20 cellular contexts compared by ENCODE assay signal in genomic region chr18:63261029-63261428, GRCh38. TPM values are rescaled to one million over a fixed set of nuclear protein-coding genes. Genes with fewer than 3 reads are reported as not detected.
A peak's percentile ranks its signal among the peaks of the same experiment; 100 is the strongest.
DNase-seq lines count a peak whose midpoint lies in the region; ATAC-seq and TF ChIP-seq lines count a peak whose summit lies in the region.
"Had no signal": no experiment of that assay in that cellular context is flagged by ENCODE, and none has a peak within 500 bp of the region (broad histone marks: within the 10 kb centered on the region; RNA-seq: fewer than 3 reads in every experiment).

No MANE protein-coding gene starts in this region.

- ATAC-seq in left ventricle myocardium superior (no peak), GM21737 (IDR thresholded peaks at IDR 0.05; ENCODE audit: unreplicated experiment) (no peak), HG03442 (IDR thresholded peaks at IDR 0.05; ENCODE audit: unreplicated experiment) (no peak)
- ATAC-seq: activated CD8-positive, alpha-beta T cell treated with anti-CD3 and anti-CD28 coated beads, Interleukin-2, amount 10 ng/mL, durations not matched to agents 7 days and 5 days; esophagus mucosa; left lobe of liver; upper lobe of right lung had no signal

- H3K4me1 ChIP-seq in left ventricle myocardium inferior (peaks cover 17% of the 10 kb centered on the region), esophagus muscularis mucosa (peaks cover 21 to 85% (median 81%) of the 10 kb centered on the region in 4 donors), sigmoid colon (peaks cover 0 to 46% (median 28%) of the 10 kb centered on the region in 4 donors), uterus (no peaks in the 10 kb centered on the region)

- H3K27ac ChIP-seq in left ventricle myocardium inferior (replicated peaks): peak overlapping the region; percentile 64
- H3K27ac ChIP-seq in esophagus muscularis mucosa (replicated peaks in 1 of 4): peak overlapping the region; percentile 84 to 89 (median 87)
- H3K27ac ChIP-seq in sigmoid colon: peak overlapping the region; percentile 71 to 85 (median 77)
- peak overlapping the region; percentile 67 to 71 for H3K27ac ChIP-seq in uterus
- H3K27ac ChIP-seq: HL-60, upper lobe of right lung had no signal

- intact Hi-C loops in left ventricle myocardium inferior (cut with micrococcal nuclease): no loop called here
- intact Hi-C loops in left ventricle myocardium superior (cut with micrococcal nuclease): no loop called here
- intact Hi-C loops in esophagus muscularis mucosa (cut with DNase I): loop anchor here (5.0 kb wide), 1 partner anchor 129 kb away; no protein-coding TSS in a partner anchor
- intact Hi-C loops in sigmoid colon (cut with DNase I): no loop called here
- intact Hi-C loops in uterus (cut with DNase I; ENCODE audit: low total_unique reads): no loop called here

- H3K27me3 ChIP-seq in left ventricle myocardium inferior (ENCODE audit: low read depth) (no peaks in the 10 kb centered on the region), esophagus muscularis mucosa (no peaks in the 10 kb centered on the region), sigmoid colon (no peaks in the 10 kb centered on the region), uterus (no peaks in the 10 kb centered on the region)
- H3K27me3 ChIP-seq: upper lobe of right lung had no signal

- H3K36me3 ChIP-seq in left ventricle myocardium inferior (no peaks in the 10 kb centered on the region), esophagus muscularis mucosa (no peaks in the 10 kb centered on the region), sigmoid colon (no peaks in the 10 kb centered on the region), uterus (no peaks in the 10 kb centered on the region)
- H3K36me3 ChIP-seq: upper lobe of right lung had no signal

- 100% methylated on average over 3 of the region's 3 CpGs for WGBS in esophagus muscularis mucosa
- WGBS in sigmoid colon, 2 donors: 98% methylated on average over 3 of the region's 3 CpGs

- H3K9me3 ChIP-seq in left ventricle myocardium inferior (replicated peaks) (no peaks in the 10 kb centered on the region), esophagus muscularis mucosa (no peaks in the 10 kb centered on the region), sigmoid colon (no peaks in the 10 kb centered on the region), uterus (no peaks in the 10 kb centered on the region)
- H3K9me3 ChIP-seq: upper lobe of right lung had no signal

- DNase-seq in left ventricle myocardium inferior (no peak), left ventricle myocardium superior (no peak), esophagus muscularis mucosa (ENCODE audit: extremely low spot score) (no peak), sigmoid colon (no peak), uterus (no peak), NCI-H510A (lab: John Stamatoyannopoulos, UW) (no peak)
- DNase-seq: activated CD8-positive, alpha-beta T cell treated with anti-CD3 and anti-CD28 coated beads, Interleukin-2, amount 10 ng/mL, durations not matched to agents 7 days and 5 days; central memory CD4-positive, alpha-beta T cell; H9; NCI-H1930; NCI-H524; SHP77 treated with DMSO at 0.1 percent for 48 hours; stimulated activated CD4-positive, alpha-beta T cell treated with anti-CD3 and anti-CD28 coated beads, Interleukin-2, amount 100 ng/mL, for 48 hours; T-helper 2 cell; upper lobe of right lung had no signal

- TF ChIP-seq POLR2A in esophagus muscularis mucosa (IDR thresholded peaks at IDR 0.05; ENCODE audit: low read depth) (no peak), sigmoid colon (IDR thresholded peaks at IDR 0.05) (no peak), uterus (IDR thresholded peaks at IDR 0.05) (no peak)

- TF ChIP-seq CTCF in left ventricle myocardium inferior (IDR thresholded peaks at IDR 0.05; ENCODE audit: borderline replicate concordance) (no peak), esophagus muscularis mucosa (IDR thresholded peaks at IDR 0.05) (no peak), sigmoid colon (IDR thresholded peaks at IDR 0.05) (no peak), uterus (IDR thresholded peaks at IDR 0.05) (no peak)

- TF ChIP-seq EP300 in esophagus muscularis mucosa (IDR thresholded peaks at IDR 0.05): no peak
- no peak for TF ChIP-seq EP300 in sigmoid colon (IDR thresholded peaks at IDR 0.05)

- H3K4me3 ChIP-seq in left ventricle myocardium inferior (no peak overlapping the region), esophagus muscularis mucosa (no peak overlapping the region), sigmoid colon (no peak overlapping the region), uterus (no peak overlapping the region)
- H3K4me3 ChIP-seq: upper lobe of right lung had no signal

RNA-seq across cellular contexts. Expression of gene BCL2, which starts 58.5 kb away (rescaled TPM):
- total RNA-seq in left ventricle myocardium inferior (7.3 TPM), left ventricle myocardium superior (7.7 TPM), esophagus muscularis mucosa (10 to 100 TPM; 25.2 to 39.0 (median 36.1) TPM), sigmoid colon (10 to 100 TPM; 11.3 to 25.7 (median 18.1) TPM), uterus (10 to 100 TPM; 16.1 to 61.1 (median 36.9) TPM)
- 1 to 10 TPM; 2.8 to 9.7 (median 3.6) TPM for polyA plus RNA-seq in sigmoid colon
